ENCODE assay signal across 10 cellular contexts in genomic region chr9:125549465-125550215, GRCh38.
DNase-seq lines count a peak whose midpoint lies in the region; ATAC-seq, FAIRE-seq and TF ChIP-seq lines count a peak whose summit lies in the region.
"Had no signal": no experiment of that assay in that cellular context is flagged by ENCODE, and none has a peak within 500 bp of the region (broad histone marks: within the 10 kb centered on the region; RNA-seq: fewer than 3 reads in every experiment).

No MANE protein-coding gene starts in this region.

- POLR2A ChIA-PET in HEK293 (lab: Yijun Ruan, JAX): no interaction called here

- H3K9me3 ChIP-seq in HEK293 (ENCODE audit: control insufficient read depth, insufficient read depth, low read depth, low read length) (no peaks in the 10 kb centered on the region), body of pancreas (no peaks in the 10 kb centered on the region), hepatocyte (ENCODE audit: low read depth) (no peaks in the 10 kb centered on the region), skeletal muscle satellite cell (replicated peaks; ENCODE audit: low read length) (no peaks in the 10 kb centered on the region), small intestine (ENCODE audit: control insufficient read depth, low read depth) (no peaks in the 10 kb centered on the region)

- no peak overlapping the region for H2AFZ ChIP-seq in hepatocyte

- CTCF ChIA-PET in HEK293 (lab: Yijun Ruan, JAX): interaction anchor here (0.6 to 4.2 kb wide), 7 partner anchors 8 to 685 kb away, joined by 3 to 20 read pairs (median 4); no protein-coding TSS in a partner anchor

- DNase-seq in body of pancreas (peak; percentile 54 to 78 (median 64)), hepatocyte (ENCODE audit: low spot score) (peak; percentile 41), NCI-H226 (no peak), small intestine (no peak), NOMO-1 treated with dmso at 0.1 percent for 144 hours (lab: John Stamatoyannopoulos, UW; ENCODE audit: unreplicated experiment) (no peak)
- DNase-seq: activated naive CD8-positive, alpha-beta T cell treated with anti-CD3 and anti-CD28 coated beads for 36 hours; OCI-M1 had no signal

- no peaks in the 10 kb centered on the region for H3K79me2 ChIP-seq in hepatocyte

- H3K4me3 ChIP-seq in HEK293 (ENCODE audit: low read depth, low read length) (no peak overlapping the region), body of pancreas (no peak overlapping the region), hepatocyte (no peak overlapping the region), skeletal muscle satellite cell (ENCODE audit: low read length) (no peak overlapping the region), small intestine (ENCODE audit: low read depth in 1 of 2, low read length in 2 of 2) (no peak overlapping the region)

- H3K9me2 ChIP-seq in hepatocyte (replicated peaks; ENCODE audit: insufficient read depth): no peaks in the 10 kb centered on the region

- H3K36me3 ChIP-seq in HEK293 (ENCODE audit: control insufficient read depth in 2 of 2, insufficient read depth in 1 of 2, low read length in 2 of 2) (no peaks in the 10 kb centered on the region), body of pancreas (replicated peaks in 1 of 2; ENCODE audit: insufficient read depth in 1 of 2, low read depth in 2 of 2) (no peaks in the 10 kb centered on the region), hepatocyte (replicated peaks; ENCODE audit: insufficient read depth, low read depth) (no peaks in the 10 kb centered on the region), skeletal muscle satellite cell (ENCODE audit: insufficient read depth, low read length) (peaks cover 15% of the 10 kb centered on the region), small intestine (ENCODE audit: control insufficient read depth in 2 of 2, insufficient read depth in 2 of 2, low read length in 2 of 2) (peaks cover 0 to 2% of the 10 kb centered on the region in 2 donors)

- H3K4me1 ChIP-seq in HEK293 (ENCODE audit: control insufficient read depth, insufficient read depth, low read length): peaks cover 22% of the 10 kb centered on the region
- H3K4me1 ChIP-seq in body of pancreas: peaks cover 39% of the 10 kb centered on the region
- peaks cover 6% of the 10 kb centered on the region for H3K4me1 ChIP-seq in hepatocyte (ENCODE audit: insufficient read depth)
- peaks cover 39% of the 10 kb centered on the region for H3K4me1 ChIP-seq in skeletal muscle satellite cell (ENCODE audit: control insufficient read depth, insufficient read depth, low read length)
- H3K4me1 ChIP-seq in small intestine (ENCODE audit: control insufficient read depth in 2 of 2, insufficient read depth in 1 of 2, low read depth in 1 of 2, low read length in 1 of 2): peaks cover 0 to 5% of the 10 kb centered on the region in 2 donors

- no peak for FAIRE-seq in small intestine (lab: Jason Lieb, UNC)

- TF ChIP-seq CTCF in HEK293 (tag by site-specific recombination; IDR thresholded peaks at IDR 0.05) (no peak), body of pancreas (IDR thresholded peaks at IDR 0.05) (no peak), hepatocyte (IDR thresholded peaks at IDR 0.05; ENCODE audit: poor library complexity) (no peak)

- peak; percentile 41 for ATAC-seq in body of pancreas
- no peak for ATAC-seq in HG03039 (IDR thresholded peaks at IDR 0.05; ENCODE audit: unreplicated experiment)

- no peak overlapping the region for H3K27ac ChIP-seq in HEK293 (ENCODE audit: extremely low read depth, low read depth, low read length)
- peak overlapping the region in 3 of 4 donors; percentile 6 to 14 (median 7) for H3K27ac ChIP-seq in body of pancreas
- peak overlapping the region; percentile 9 for H3K27ac ChIP-seq in hepatocyte
- peak overlapping the region in 1 of 2 donors; percentile 5 for H3K27ac ChIP-seq in small intestine (ENCODE audit: low read depth in 1 of 2, low read length in 1 of 2)

- H4K20me1 ChIP-seq in hepatocyte (ENCODE audit: insufficient read depth, poor library complexity, severe bottlenecking): no peaks in the 10 kb centered on the region

- H3K9ac ChIP-seq in skeletal muscle satellite cell (ENCODE audit: low read depth, low read length): no peak overlapping the region

- no peak for TF ChIP-seq POLR2A in body of pancreas (IDR thresholded peaks at IDR 0.05)

- intact Hi-C loops in body of pancreas (cut with DNase I): no loop called here

- WGBS in body of pancreas, 2 donors: 14 to 17% methylated on average over 12 of the region's 12 CpGs
- 51% methylated on average over 12 of the region's 12 CpGs for WGBS in hepatocyte (ENCODE audit: low lambda C conversion rate, missing lambda C conversion rate)
- WGBS in small intestine, 3 donors: 67 to 83% (median 79%) methylated on average over 12 of the region's 12 CpGs

- H3K27me3 ChIP-seq in body of pancreas: no peaks in the 10 kb centered on the region
- H3K27me3 ChIP-seq in hepatocyte: no peaks in the 10 kb centered on the region
- H3K27me3 ChIP-seq in skeletal muscle satellite cell (ENCODE audit: control insufficient read depth, insufficient read depth, low read length): no peaks in the 10 kb centered on the region
- no peaks in the 10 kb centered on the region for H3K27me3 ChIP-seq in small intestine (ENCODE audit: control insufficient read depth in 2 of 2, insufficient read depth in 2 of 2, low read length in 2 of 2)

- peak overlapping the region; percentile 16 for H3K4me2 ChIP-seq in hepatocyte
- H3K4me2 ChIP-seq in skeletal muscle satellite cell (ENCODE audit: low read length): peak overlapping the region; percentile 21

TF ChIP-seq in HEK293, 187 proteins besides CTCF, POLR2A, EP300 and RAD21:
- TF ChIP-seq ZNF529 (tag by site-specific recombination; IDR thresholded peaks at IDR 0.05; ENCODE audit: insufficient replicate concordance) (no peak), FEZF1 (tag by site-specific recombination; IDR thresholded peaks at IDR 0.05) (peak; percentile 73), ZNF600 (tag by site-specific recombination; IDR thresholded peaks at IDR 0.05) (peak; percentile 30; the same call in 1 of the 2 replicates)

Comparison
In these comparisons a context has a peak if more than half of its experiments do, and no peak if none do; other contexts are left out.
1. DNase-seq: peak in body of pancreas (4 of 4) and hepatocyte (single experiment); none in NCI-H226 (single experiment), small intestine (single experiment) and NOMO-1 treated with dmso at 0.1 percent for 144 hours (single experiment).